In the genomic region with DNA sequence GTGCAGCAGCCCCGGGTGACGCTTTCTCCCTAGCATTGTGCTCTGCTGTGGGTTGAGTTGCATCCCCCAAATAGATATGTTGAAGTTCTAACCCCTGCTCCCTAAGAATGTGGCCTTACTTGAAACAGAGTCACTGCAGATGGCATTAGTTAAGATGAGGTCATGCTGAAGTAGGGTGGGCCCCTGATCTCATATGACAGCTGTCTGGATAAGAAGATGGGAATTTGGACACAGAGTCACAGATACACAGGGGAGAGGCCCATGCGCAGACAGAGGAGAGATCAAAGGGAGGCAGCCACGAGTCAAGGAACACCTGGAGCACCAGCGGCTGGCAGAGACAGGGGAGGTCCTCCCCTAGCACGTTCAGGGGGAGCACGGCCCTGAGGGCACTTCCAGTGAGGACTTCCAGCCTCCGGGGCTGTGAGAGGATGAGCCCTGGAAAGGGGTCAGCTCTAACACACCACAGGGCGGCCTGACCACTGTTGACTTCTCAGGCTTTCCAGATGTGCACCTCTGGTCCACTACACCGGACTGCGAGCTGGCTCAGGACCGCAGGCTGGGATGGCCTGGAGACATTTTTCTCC, we compare ENCODE assay signal across 1 cellular context.
TF ChIP-seq lines count a peak whose summit lies in the region.

No MANE protein-coding gene starts in this region.

TF ChIP-seq in HEK293, 187 proteins besides CTCF, POLR2A, EP300 and RAD21 (continued from another document):
- TF ChIP-seq ZBTB21 (tag by site-specific recombination; IDR thresholded peaks at IDR 0.05) (no peak), KLF1 (tag by site-specific recombination; IDR thresholded peaks at IDR 0.05) (peak; percentile 56), ZNF433 (tag by site-specific recombination; IDR thresholded peaks at IDR 0.05; ENCODE audit: low read depth) (no peak), ZNF2 (tag by site-specific recombination; IDR thresholded peaks at IDR 0.05) (no peak), ZNF654 (tag by site-specific recombination; IDR thresholded peaks at IDR 0.05; ENCODE audit: low read depth) (no peak), ZBTB8A (tag by site-specific recombination; IDR thresholded peaks at IDR 0.05) (no peak)
- TF ChIP-seq, protein P1, sequence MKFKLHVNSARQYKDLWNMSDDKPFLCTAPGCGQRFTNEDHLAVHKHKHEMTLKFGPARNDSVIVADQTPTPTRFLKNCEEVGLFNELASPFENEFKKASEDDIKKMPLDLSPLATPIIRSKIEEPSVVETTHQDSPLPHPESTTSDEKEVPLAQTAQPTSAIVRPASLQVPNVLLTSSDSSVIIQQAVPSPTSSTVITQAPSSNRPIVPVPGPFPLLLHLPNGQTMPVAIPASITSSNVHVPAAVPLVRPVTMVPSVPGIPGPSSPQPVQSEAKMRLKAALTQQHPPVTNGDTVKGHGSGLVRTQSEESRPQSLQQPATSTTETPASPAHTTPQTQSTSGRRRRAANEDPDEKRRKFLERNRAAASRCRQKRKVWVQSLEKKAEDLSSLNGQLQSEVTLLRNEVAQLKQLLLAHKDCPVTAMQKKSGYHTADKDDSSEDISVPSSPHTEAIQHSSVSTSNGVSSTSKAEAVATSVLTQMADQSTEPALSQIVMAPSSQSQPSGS (tag by site-specific recombination; IDR thresholded peaks at IDR 0.05; ENCODE audit: low read depth) = peak; percentile 42
- TF ChIP-seq, protein P2, sequence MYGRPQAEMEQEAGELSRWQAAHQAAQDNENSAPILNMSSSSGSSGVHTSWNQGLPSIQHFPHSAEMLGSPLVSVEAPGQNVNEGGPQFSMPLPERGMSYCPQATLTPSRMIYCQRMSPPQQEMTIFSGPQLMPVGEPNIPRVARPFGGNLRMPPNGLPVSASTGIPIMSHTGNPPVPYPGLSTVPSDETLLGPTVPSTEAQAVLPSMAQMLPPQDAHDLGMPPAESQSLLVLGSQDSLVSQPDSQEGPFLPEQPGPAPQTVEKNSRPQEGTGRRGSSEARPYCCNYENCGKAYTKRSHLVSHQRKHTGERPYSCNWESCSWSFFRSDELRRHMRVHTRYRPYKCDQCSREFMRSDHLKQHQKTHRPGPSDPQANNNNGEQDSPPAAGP (tag by site-specific recombination; IDR thresholded peaks at IDR 0.05) = 0 out of 2 replicates have a peak, but pooled peaks have one; percentile 19
